Comparison of ENCODE assay signal across 24 cellular contexts in genomic region chr6:6910734-6911295, GRCh38.
"Had no signal": no experiment of that assay in that cellular context is flagged by ENCODE, and none has a peak within 500 bp of the region (broad histone marks: within the 10 kb centered on the region; RNA-seq: fewer than 3 reads in every experiment).

No MANE protein-coding gene starts in this region.

- H3K4me3 ChIP-seq: esophagus muscularis mucosa, gastroesophageal sphincter, left ventricle myocardium inferior, lower lobe of right lung, neural progenitor cell, ovary, right atrium auricular region, stomach, thoracic aorta, transverse colon had no signal

- H2AFZ ChIP-seq: neural progenitor cell had no signal

- DNase-seq: cortex of kidney; effector memory CD4-positive, alpha-beta T cell; immature natural killer cell; left cardiac atrium; left ventricle myocardium inferior; lower lobe of right lung; mesenchymal stem cell; midbrain; nucleus accumbens; ovary; small intestine; stimulated activated CD4-positive, alpha-beta T cell treated with anti-CD3 and anti-CD28 coated beads, Interleukin-12 subunit alpha, Interleukin-12 subunit beta, amount 100 ng/mL, for 4 hours; stimulated activated naive CD4-positive, alpha-beta T cell; stomach; substantia nigra; transverse colon had no signal

- H3K9ac ChIP-seq: neural progenitor cell had no signal

- H3K9me3 ChIP-seq: esophagus muscularis mucosa, gastroesophageal sphincter, left ventricle myocardium inferior, lower lobe of right lung, ovary, right atrium auricular region, stomach, thoracic aorta, transverse colon had no signal

- H3K27ac ChIP-seq: epithelial cell of prostate, esophagus muscularis mucosa, gastroesophageal sphincter, left ventricle myocardium inferior, lower lobe of right lung, neural progenitor cell, ovary, right atrium auricular region, stomach, thoracic aorta, transverse colon had no signal

- ATAC-seq: gastroesophageal sphincter, left cardiac atrium, lower lobe of right lung had no signal

- H3K27me3 ChIP-seq: neural progenitor cell, ovary, right atrium auricular region, stomach, transverse colon had no signal

- FAIRE-seq: endometrium, keratinocyte, small intestine had no signal

- H3K4me2 ChIP-seq: neural progenitor cell had no signal

- H3K36me3 ChIP-seq: esophagus muscularis mucosa, gastroesophageal sphincter, left ventricle myocardium inferior, lower lobe of right lung, neural progenitor cell, ovary, right atrium auricular region, stomach, thoracic aorta, transverse colon had no signal
